In the genomic region with DNA sequence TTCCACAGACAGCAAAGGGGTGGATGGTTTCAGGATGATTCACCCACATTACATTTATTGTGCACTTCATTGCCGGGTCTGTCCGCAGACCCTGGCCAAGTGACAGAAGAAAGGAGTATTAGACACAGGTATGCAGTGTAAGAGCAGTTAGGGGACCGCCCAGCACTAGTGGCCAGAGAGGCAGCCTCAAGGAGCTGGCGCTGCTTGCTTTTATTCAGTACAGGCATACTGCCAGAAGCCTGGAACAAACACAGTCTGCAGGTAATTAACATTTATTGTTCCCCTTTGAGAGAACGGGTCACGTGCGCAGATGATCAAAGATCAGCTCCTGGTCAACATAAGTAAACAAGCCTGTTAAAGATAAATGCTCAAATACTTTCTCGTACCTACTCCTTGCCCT, we compare ENCODE assay signal across 24 cellular contexts.
DNase-seq lines count a peak whose midpoint lies in the region; ATAC-seq, FAIRE-seq and TF ChIP-seq lines count a peak whose summit lies in the region.
"Had no signal": no experiment of that assay in that cellular context is flagged by ENCODE, and none has a peak within 500 bp of the region (broad histone marks: within the 10 kb centered on the region; RNA-seq: fewer than 3 reads in every experiment).

No MANE protein-coding gene starts in this region.

- no peaks in the 10 kb centered on the region for H4K20me1 ChIP-seq in H1 (replicated peaks in 1 of 2; ENCODE audit: control insufficient read depth in 1 of 2, insufficient read depth in 2 of 2, low read length in 2 of 2)

- no peak overlapping the region for H3K9ac ChIP-seq in H1 (replicated peaks in 1 of 4; ENCODE audit: extremely low read depth in 1 of 4, low read depth in 3 of 4, low read length in 3 of 4)

- TF ChIP-seq POLR2A in H1 (IDR thresholded peaks at IDR 0.05; ENCODE audit: control extremely low read depth in 1 of 2, low read depth in 2 of 2, low read length in 2 of 2) (no peak), thyroid gland (IDR thresholded peaks at IDR 0.05) (no peak)

- H3K27me3 ChIP-seq in H1 (replicated peaks in 1 of 4; ENCODE audit: control insufficient read depth in 3 of 4, extremely low read depth in 1 of 4, insufficient read depth in 3 of 4, low read length in 3 of 4) (no peaks in the 10 kb centered on the region), thyroid gland (no peaks in the 10 kb centered on the region)
- H3K27me3 ChIP-seq: adrenal gland, dorsolateral prefrontal cortex, gastrocnemius medialis, vagina had no signal

- H2AFZ ChIP-seq in H1 (ENCODE audit: low read length), result 0 out of 2 replicates have a peak overlapping the region, but pooled peaks have one; percentile 70

- no peak overlapping the region for H3K23ac ChIP-seq in H1 (ENCODE audit: insufficient read length)

- H3K18ac ChIP-seq in H1 (ENCODE audit: extremely low read depth, low read length), result no peak overlapping the region

- intact Hi-C loops in thyroid gland (cut with DNase I), result no loop called here
- intact Hi-C loops in sciatic nerve (cut with DNase I), result no loop called here

- no peak overlapping the region for H4K8ac ChIP-seq in H1 (ENCODE audit: extremely low read depth, insufficient read depth, low read length)

- ATAC-seq in sciatic nerve, result no peak
- ATAC-seq: gastrocnemius medialis, HCT116 had no signal

- no peak for FAIRE-seq in H1 (lab: Jason Lieb, UNC)
- FAIRE-seq: GM12892 had no signal

- H2BK5ac ChIP-seq in H1 (ENCODE audit: low read depth, low read length), result no peak overlapping the region

- no peak for TF ChIP-seq EP300 in H1 (IDR thresholded peaks at IDR 0.05; ENCODE audit: borderline replicate concordance in 1 of 2, low read depth in 2 of 2, low read length in 2 of 2)

- H3K23me2 ChIP-seq in H1 (ENCODE audit: low read depth, low read length), result no peaks in the 10 kb centered on the region

- no peak overlapping the region for H3K14ac ChIP-seq in H1 (ENCODE audit: insufficient read length)

- H3K36me3 ChIP-seq in H1 (ENCODE audit: control insufficient read depth in 2 of 4, insufficient read depth in 4 of 4, low read length in 3 of 4) (no peaks in the 10 kb centered on the region), thyroid gland (no peaks in the 10 kb centered on the region)
- H3K36me3 ChIP-seq: adrenal gland, gastrocnemius medialis, prostate gland, vagina had no signal

- no peak overlapping the region for H3K56ac ChIP-seq in H1 (replicated peaks; ENCODE audit: insufficient read length, low read depth, low read length)

- H4K5ac ChIP-seq in H1 (ENCODE audit: insufficient read length, low read depth, low read length), result no peak overlapping the region

- no peak overlapping the region for H3K4me3 ChIP-seq in H1 (ENCODE audit: extremely low read depth in 1 of 4, insufficient read depth in 2 of 4, low read depth in 3 of 4, low read length in 4 of 4)
- H3K4me3 ChIP-seq in thyroid gland (replicated peaks in 1 of 3), result no peak overlapping the region
- H3K4me3 ChIP-seq: adrenal gland, dorsolateral prefrontal cortex, gastrocnemius medialis, prostate gland, vagina had no signal

- no peak for TF ChIP-seq CTCF in H1 (IDR thresholded peaks at IDR 0.05; ENCODE audit: control extremely low read depth in 1 of 3, insufficient read depth in 1 of 3, low read depth in 1 of 3, low read length in 3 of 3)
- TF ChIP-seq CTCF in thyroid gland (IDR thresholded peaks at IDR 0.05), result no peak

- H3K9me3 ChIP-seq in H1 (ENCODE audit: insufficient read depth in 2 of 2, low read depth in 1 of 2, low read length in 1 of 2), result no peaks in the 10 kb centered on the region
- H3K9me3 ChIP-seq in thyroid gland, result no peaks in the 10 kb centered on the region
- H3K9me3 ChIP-seq: adrenal gland, gastrocnemius medialis, prostate gland, vagina had no signal

- DNase-seq in NCI-H1417 (lab: John Stamatoyannopoulos, UW) (peak in 2 of 3 experiments; percentile 35 to 72), NCI-H1417 treated with DMSO at 0.1 percent for 48 hours (lab: John Stamatoyannopoulos, UW) (no peak), NCI-H510A (lab: John Stamatoyannopoulos, UW) (peak; percentile 11), H1 (ENCODE audit: low read depth in 1 of 2, low spot score in 2 of 2) (no peak), thyroid gland (peak; percentile 5 to 21), sciatic nerve (ENCODE audit: low spot score) (no peak), ureter (ENCODE audit: low spot score) (no peak)
- DNase-seq in activated naive CD4-positive, alpha-beta T cell treated with anti-CD3 and anti-CD28 coated beads, Interleukin-2, amount 50 U/mL, for 16 hours, result no peak
- DNase-seq: activated gamma-delta T cell; C1 segment of cervical spinal cord; DMS53; dorsolateral prefrontal cortex; gastrocnemius medialis; IMR-90; kidney glomerular epithelial cell; MM.1S; NCI-H2227 treated with DMSO at 0.1 percent for 48 hours; nephron progenitor cell; stimulated activated CD4-positive, alpha-beta T cell treated with anti-CD3 and anti-CD28 coated beads, Interleukin-4, amount 100 ng/mL, for 4 hours had no signal

- CTCF ChIA-PET in H1 (lab: Charles Lee; ENCODE audit: partially characterized antibody), result interaction anchor here (0.6 kb wide), 2 partner anchors 9 to 236 kb away, joined by 3 read pairs; no protein-coding TSS in a partner anchor

- no peak overlapping the region for H2BK120ac ChIP-seq in H1 (replicated peaks; ENCODE audit: low read depth, low read length)

- POLR2A ChIA-PET in H1 (lab: Charles Lee; ENCODE audit: partially characterized antibody), result no interaction called here

- no peak overlapping the region for H2BK20ac ChIP-seq in H1 (ENCODE audit: low read length)

- no peaks in the 10 kb centered on the region for H3K79me2 ChIP-seq in H1 (ENCODE audit: control insufficient read depth in 1 of 2, insufficient read depth in 2 of 2, low read length in 2 of 2)

- H4K91ac ChIP-seq in H1 (replicated peaks; ENCODE audit: insufficient read length, low read length), result no peak overlapping the region

- WGBS in H1 (ENCODE audit: extremely low coverage in 1 of 2, insufficient coverage in 1 of 2, insufficient read length in 1 of 2, insufficient replicate concordance in 2 of 2, low coverage in 1 of 2, low lambda C conversion rate in 2 of 2, missing lambda C conversion rate in 1 of 2), 2 experiments, result 95% methylated on average over 8 of the region's 8 CpGs; no CpG with 5 or more reads in 1 of the 2 experiments
- 37 to 39% methylated on average over 8 of the region's 8 CpGs for WGBS in thyroid gland, 2 donors

- no peak overlapping the region for H3K4me2 ChIP-seq in H1 (ENCODE audit: insufficient read depth in 1 of 2, low read depth in 2 of 2, low read length in 2 of 2)

- TF ChIP-seq RAD21 in H1 (IDR thresholded peaks at IDR 0.05 in 1 of 2, conservative IDR thresholded peaks at IDR 0.05 in 1 of 2; ENCODE audit: low read depth in 2 of 2, low read length in 2 of 2), result no peak

- no peak overlapping the region for H2BK12ac ChIP-seq in H1 (ENCODE audit: low read depth, low read length)

- no peak overlapping the region for H2AK5ac ChIP-seq in H1 (ENCODE audit: low read depth, low read length)

- H3K4ac ChIP-seq in H1 (replicated peaks; ENCODE audit: insufficient read length, low read depth, low read length), result no peak overlapping the region

- H2BK15ac ChIP-seq in H1 (ENCODE audit: low read length), result no peak overlapping the region

- H3K27ac ChIP-seq in H1 (ENCODE audit: low read depth, low read length), result no peak overlapping the region
- H3K27ac ChIP-seq in thyroid gland, result no peak overlapping the region
- H3K27ac ChIP-seq: adrenal gland, dorsolateral prefrontal cortex, gastrocnemius medialis, prostate gland, vagina had no signal

- H3K79me1 ChIP-seq in H1 (ENCODE audit: low read depth, low read length), result no peaks in the 10 kb centered on the region

- no peaks in the 10 kb centered on the region for H3K4me1 ChIP-seq in H1 (replicated peaks in 1 of 4; ENCODE audit: control insufficient read depth in 3 of 4, insufficient read depth in 4 of 4, low read length in 3 of 4)
- no peaks in the 10 kb centered on the region for H3K4me1 ChIP-seq in thyroid gland
- H3K4me1 ChIP-seq: adrenal gland, gastrocnemius medialis, prostate gland, vagina had no signal

TF ChIP-seq in H1, 55 proteins besides CTCF, POLR2A, EP300 and RAD21:
- TF ChIP-seq TAF7 (optimal IDR thresholded peaks at IDR 0.05; ENCODE audit: borderline replicate concordance, low read depth, low read length) (no peak), SP4 (IDR thresholded peaks at IDR 0.05; ENCODE audit: low read length) (no peak), BRCA1 (IDR thresholded peaks at IDR 0.05; ENCODE audit: low read depth, low read length) (no peak), NRF1 (IDR thresholded peaks at IDR 0.05; ENCODE audit: low read depth, low read length) (no peak), SRF (IDR thresholded peaks at IDR 0.05; ENCODE audit: low read depth, low read length) (no peak), ASH2L (IDR thresholded peaks at IDR 0.05; ENCODE audit: low read length) (no peak), PHF8 (conservative IDR thresholded peaks at IDR 0.05; ENCODE audit: low read depth, low read length) (no peak), HDAC6 (IDR thresholded peaks at IDR 0.05; ENCODE audit: low read depth, low read length) (no peak), GTF2F1 (IDR thresholded peaks at IDR 0.05; ENCODE audit: borderline replicate concordance, low read depth, low read length) (no peak), CREB1 (IDR thresholded peaks at IDR 0.05) (no peak), SP2 (IDR thresholded peaks at IDR 0.05; ENCODE audit: low read length) (no peak), RNF2 (IDR thresholded peaks at IDR 0.05; ENCODE audit: borderline replicate concordance, low read depth, low read length, missing control alignments, poor library complexity, severe bottlenecking) (no peak), SP1 (IDR thresholded peaks at IDR 0.05; ENCODE audit: low read depth, low read length) (no peak), FOSL1 (IDR thresholded peaks at IDR 0.05; ENCODE audit: insufficient read depth, low read depth, low read length) (no peak), KDM5A (IDR thresholded peaks at IDR 0.05; ENCODE audit: low read length) (no peak), TAF1 (IDR thresholded peaks at IDR 0.05; ENCODE audit: low read depth, low read length) (no peak), YY1 (IDR thresholded peaks at IDR 0.05; ENCODE audit: low read depth, low read length) (no peak), TEAD4 (IDR thresholded peaks at IDR 0.05; ENCODE audit: low read depth, low read length) (no peak), POU5F1 (IDR thresholded peaks at IDR 0.05; ENCODE audit: low read depth, low read length) (no peak), RBBP5 (IDR thresholded peaks at IDR 0.05; ENCODE audit: borderline replicate concordance, low read depth, low read length) (no peak)
TF ChIP-seq in H1: peak in this region for 0.

Comparison
In these comparisons a context has a peak if more than half of its experiments do, and no peak if none do; other contexts are left out.
1. DNase-seq: peak in NCI-H1417 (2 of 3), NCI-H510A (single experiment) and thyroid gland (2 of 2); none in NCI-H1417 treated with DMSO at 0.1 percent for 48 hours (single experiment), H1 (0 of 2), sciatic nerve (single experiment), ureter (single experiment) and activated naive CD4-positive, alpha-beta T cell treated with anti-CD3 and anti-CD28 coated beads, Interleukin-2, amount 50 U/mL, for 16 hours (single experiment).